In genomic region chr16:75281009-75281408, GRCh38 we compare ENCODE assay signal across 1 cellular context. TPM values are rescaled to one million over a fixed set of nuclear protein-coding genes. Genes with fewer than 3 reads are reported as not detected.
"Had no signal": no experiment of that assay in that cellular context is flagged by ENCODE, and none has a peak within 500 bp of the region (broad histone marks: within the 10 kb centered on the region; RNA-seq: fewer than 3 reads in every experiment).

No MANE protein-coding gene starts in this region.

RNA-seq across cellular contexts. Expression of gene BCAR1, which starts 29.6 kb away (rescaled TPM):
- total RNA-seq: natural killer cell had no signal
